In genomic region chr20:41413169-41413568, GRCh38 we compare ENCODE assay signal across 20 cellular contexts. TPM values are rescaled to one million over a fixed set of nuclear protein-coding genes. Genes with fewer than 3 reads are reported as not detected.
"Had no signal": no experiment of that assay in that cellular context is flagged by ENCODE, and none has a peak within 500 bp of the region (broad histone marks: within the 10 kb centered on the region; RNA-seq: fewer than 3 reads in every experiment).

No MANE protein-coding gene starts in this region.

- H3K27ac Mint-ChIP-seq: T-helper 2 cell treated with Interferon-gamma antibody and Interleukin-4, amounts not matched to agents 5 μg/mL and 100 μg/mL, for 36 hours had no signal

- H3K4me3 ChIP-seq: gastroesophageal sphincter, heart left ventricle, tibial nerve had no signal

- H3K4me3 Mint-ChIP-seq: activated CD4-positive, alpha-beta T cell treated with anti-CD3 and anti-CD28 coated beads, Interleukin-2, amount 10 ng/mL, durations not matched to agents 7 days and 5 days; activated T-cell treated with anti-CD3 and anti-CD28 coated beads, Interleukin-2, amount 50 U/mL, for 4 hours; effector memory CD8-positive, alpha-beta T cell; nephron; T-helper 2 cell treated with Interferon-gamma antibody and Interleukin-4, amounts not matched to agents 5 μg/mL and 100 μg/mL, for 36 hours had no signal

- H3K9me3 Mint-ChIP-seq: activated CD4-positive, alpha-beta T cell treated with anti-CD3 and anti-CD28 coated beads, Interleukin-2, amount 10 ng/mL, durations not matched to agents 7 days and 5 days; activated T-cell treated with anti-CD3 and anti-CD28 coated beads, Interleukin-2, amount 50 U/mL, for 4 hours; effector memory CD8-positive, alpha-beta T cell; nephron; T-helper 2 cell treated with Interferon-gamma antibody and Interleukin-4, amounts not matched to agents 5 μg/mL and 100 μg/mL, for 36 hours had no signal

- DNase-seq: activated CD4-positive, alpha-beta T cell treated with anti-CD3 and anti-CD28 coated beads, Interleukin-2, amount 10 ng/mL, durations not matched to agents 7 days and 5 days; activated CD4-positive, CD25-positive, alpha-beta regulatory T cell; activated CD8-positive, alpha-beta memory T cell treated with anti-CD3 and anti-CD28 coated beads, Interleukin-2, amount 50 U/mL, for 4 hours; activated effector memory CD4-positive, alpha-beta T cell treated with Interleukin-2 at 50 U/mL for 16 hours; activated naive CD4-positive, alpha-beta T cell treated with anti-CD3 and anti-CD28 coated beads, Interleukin-2, amount 50 U/mL, for 16 hours; activated T-cell treated with anti-CD3 and anti-CD28 coated beads, Interleukin-2, amount 50 U/mL, for 4 hours; cerebellar nuclear complex; effector memory CD8-positive, alpha-beta T cell; heart left ventricle; midbrain; nucleus accumbens; stimulated activated CD4-positive, alpha-beta T cell treated with anti-CD3 and anti-CD28 coated beads, Interleukin-12 subunit alpha, Interleukin-12 subunit beta, amount 100 ng/mL, for 4 hours; stimulated activated naive CD8-positive, alpha-beta T cell treated with anti-CD3 and anti-CD28 coated beads, Interleukin-15, Interleukin-2, amounts not matched to agents 100 U/mL and 50 U/mL, for 24 hours; substantia nigra had no signal

- H3K27me3 ChIP-seq: gastroesophageal sphincter, heart left ventricle, tibial nerve had no signal

- H3K9me3 ChIP-seq: gastroesophageal sphincter, heart left ventricle, tibial nerve had no signal

- ATAC-seq: activated T-cell treated with anti-CD3 and anti-CD28 coated beads, Interleukin-2, amount 50 U/mL, for 4 hours; effector memory CD8-positive, alpha-beta T cell; gastroesophageal sphincter; heart left ventricle; stimulated activated naive CD8-positive, alpha-beta T cell treated with anti-CD3 and anti-CD28 coated beads, Interleukin-15, Interleukin-2, amounts not matched to agents 100 U/mL and 50 U/mL, for 24 hours had no signal

- H3K27ac ChIP-seq: gastroesophageal sphincter, tibial nerve had no signal

- H3K27me3 Mint-ChIP-seq: activated CD4-positive, alpha-beta T cell treated with anti-CD3 and anti-CD28 coated beads, Interleukin-2, amount 10 ng/mL, durations not matched to agents 7 days and 5 days; effector memory CD8-positive, alpha-beta T cell had no signal

RNA-seq across cellular contexts. Expression of gene EMILIN3, which starts 46.6 kb away (rescaled TPM):
- total RNA-seq: activated CD4-positive, alpha-beta T cell treated with anti-CD3 and anti-CD28 coated beads, Interleukin-2, amount 10 ng/mL, durations not matched to agents 7 days and 5 days; activated T-cell treated with anti-CD3 and anti-CD28 coated beads, Interleukin-2, amount 50 U/mL, for 4 hours; bronchial epithelial cell; renal cortical epithelial cell had no signal
